ENCODE assay signal across 24 cellular contexts in the genomic region with DNA sequence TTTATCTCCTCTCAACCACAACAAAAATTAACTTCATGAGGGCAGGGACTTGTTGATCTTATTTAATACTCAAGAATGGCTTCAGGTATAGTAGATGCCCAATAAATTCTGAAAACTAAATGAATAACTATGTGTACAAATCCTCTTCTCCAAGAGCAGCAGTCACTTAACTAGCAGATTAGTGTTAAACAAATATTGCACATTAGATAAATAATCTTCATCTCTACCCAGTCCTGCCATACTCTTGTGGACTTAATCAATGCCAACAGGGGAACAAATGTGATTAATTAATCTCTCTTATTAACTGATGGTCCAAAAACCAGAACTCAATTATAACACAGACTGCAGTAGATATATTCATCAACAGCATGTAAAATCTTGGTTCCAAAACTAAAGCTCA.
"Had no signal": no experiment of that assay in that cellular context is flagged by ENCODE, and none has a peak within 500 bp of the region (broad histone marks: within the 10 kb centered on the region; RNA-seq: fewer than 3 reads in every experiment).

No MANE protein-coding gene starts in this region.

- H3K9me3 Mint-ChIP-seq: activated CD4-positive, alpha-beta memory T cell treated with anti-CD3 and anti-CD28 coated beads, Interleukin-2, amount 10 ng/mL, durations not matched to agents 7 days and 5 days; brain; stimulated activated effector memory CD8-positive, alpha-beta T cell treated with anti-CD3 and anti-CD28 coated beads, Interleukin-12 subunit alpha, Interleukin-12 subunit beta, amount 100 ng/mL, for 72 hours had no signal

- H3K9ac ChIP-seq: SK-N-SH had no signal

- H3K36me3 Mint-ChIP-seq: brain; naive thymus-derived CD8-positive, alpha-beta T cell; stimulated activated effector memory CD8-positive, alpha-beta T cell treated with anti-CD3 and anti-CD28 coated beads, Interleukin-12 subunit alpha, Interleukin-12 subunit beta, amount 100 ng/mL, for 72 hours had no signal

- H3K4me3 ChIP-seq: colonic mucosa, left lung, pancreas, smooth muscle cell, testis, upper lobe of left lung had no signal

- H3K27ac ChIP-seq: colonic mucosa, foreskin keratinocyte, neutrophil, pancreas, testis, WERI-Rb-1 had no signal

- DNase-seq: activated CD4-positive, alpha-beta memory T cell treated with anti-CD3 and anti-CD28 coated beads, Interleukin-2, amount 10 ng/mL, durations not matched to agents 7 days and 5 days; activated CD8-positive, alpha-beta memory T cell treated with anti-CD3 and anti-CD28 coated beads, Interleukin-2, amount 50 U/mL, for 4 hours; activated effector memory CD4-positive, alpha-beta T cell treated with anti-CD3 and anti-CD28 coated beads, Interleukin-2, amount 50 U/mL, for 16 hours; activated T-cell treated with anti-CD3 and anti-CD28 coated beads, Interleukin-2, amount 50 U/mL, for 48 hours; anterior cingulate cortex; caudate nucleus; colonic mucosa; foreskin keratinocyte; glutamatergic neuron; left lung; mesenchymal stem cell; naive thymus-derived CD8-positive, alpha-beta T cell; pancreas; SK-N-SH; stimulated activated CD4-positive, alpha-beta T cell treated with anti-CD3 and anti-CD28 coated beads, Interleukin-4, amount 100 ng/mL, for 24 hours; testis; upper lobe of left lung; WERI-Rb-1 had no signal

- H3K4me2 ChIP-seq: SK-N-SH, smooth muscle cell had no signal

- H3K4me3 Mint-ChIP-seq: brain; stimulated activated effector memory CD8-positive, alpha-beta T cell treated with anti-CD3 and anti-CD28 coated beads, Interleukin-12 subunit alpha, Interleukin-12 subunit beta, amount 100 ng/mL, for 72 hours had no signal

- H3K27me3 ChIP-seq: colonic mucosa, left lung, neutrophil, pancreas, testis, upper lobe of left lung had no signal

- ATAC-seq: foreskin keratinocyte; left lung; naive thymus-derived CD8-positive, alpha-beta T cell; pancreas; sciatic nerve; stimulated activated effector memory CD8-positive, alpha-beta T cell treated with anti-CD3 and anti-CD28 coated beads, Interleukin-12 subunit alpha, Interleukin-12 subunit beta, amount 100 ng/mL, for 72 hours had no signal

- H3K4me1 ChIP-seq: colonic mucosa, testis had no signal

- H3K36me3 ChIP-seq: colonic mucosa, left lung, neutrophil, pancreas, upper lobe of left lung, WERI-Rb-1 had no signal

- H3K9me3 ChIP-seq: colonic mucosa, left lung, neutrophil, pancreas, SK-N-SH, testis, upper lobe of left lung had no signal

- H3K27me3 Mint-ChIP-seq: naive thymus-derived CD8-positive, alpha-beta T cell had no signal

- H3K27ac Mint-ChIP-seq: brain; stimulated activated effector memory CD8-positive, alpha-beta T cell treated with anti-CD3 and anti-CD28 coated beads, Interleukin-12 subunit alpha, Interleukin-12 subunit beta, amount 100 ng/mL, for 72 hours had no signal

- FAIRE-seq: keratinocyte, pancreas had no signal
